In genomic region chr18:58525517-58525916, GRCh38 we compare ENCODE assay signal across 8 cellular contexts.
A peak's percentile ranks its signal among the peaks of the same experiment; 100 is the strongest.
DNase-seq lines count a peak whose midpoint lies in the region; ATAC-seq, FAIRE-seq and TF ChIP-seq lines count a peak whose summit lies in the region.

No MANE protein-coding gene starts in this region.

- H3K4me1 Mint-ChIP-seq in nephron = peaks cover 12% of the 10 kb centered on the region

- FAIRE-seq in RCC 7860 (lab: Jason Lieb, UNC) = peak; percentile 88

- no peaks in the 10 kb centered on the region for H3K36me3 ChIP-seq in PC-3 (ENCODE audit: low read depth, low read length)
- H3K36me3 ChIP-seq in tibial nerve = no peaks in the 10 kb centered on the region
- H3K36me3 ChIP-seq in H7 (replicated peaks; ENCODE audit: control insufficient read depth, insufficient read depth, low read length) = no peaks in the 10 kb centered on the region

- H2AFZ ChIP-seq in PC-3 (ENCODE audit: low read length) = no peak overlapping the region

- no peak for TF ChIP-seq POLR2A in tibial nerve (IDR thresholded peaks at IDR 0.05)

- no TSS peak for BruUV-seq in PC-3 (replicated peaks; lab: Mats Ljungman, UMichigan)

- peak; percentile 36 for ATAC-seq in GM21619 (IDR thresholded peaks at IDR 0.05; ENCODE audit: unreplicated experiment)
- no peak for ATAC-seq in PC-3

- H3K27ac Mint-ChIP-seq in nephron = peak overlapping the region; percentile 54 to 93 (median 64)

- TF ChIP-seq CTCF in nephron (IDR thresholded peaks at IDR 0.05; ENCODE audit: unreplicated experiment in 3 of 3) (no peak), PC-3 (conservative IDR thresholded peaks at IDR 0.05; ENCODE audit: low read depth, low read length) (no peak), tibial nerve (IDR thresholded peaks at IDR 0.05) (no peak)

- H3K9ac ChIP-seq in PC-3 (ENCODE audit: low read length) = no peak overlapping the region

- no peaks in the 10 kb centered on the region for H3F3A ChIP-seq in PC-3 (ENCODE audit: low read length, unreplicated experiment)

- H3K27me3 ChIP-seq in PC-3 (ENCODE audit: low read length) (no peaks in the 10 kb centered on the region), tibial nerve (no peaks in the 10 kb centered on the region), H7 (ENCODE audit: control insufficient read depth, insufficient read depth, low read length) (no peaks in the 10 kb centered on the region)

- H3K36me3 Mint-ChIP-seq in nephron (ENCODE audit: low read depth) = no peaks in the 10 kb centered on the region

- H3K27ac ChIP-seq in PC-3 (ENCODE audit: low read length) = no peak overlapping the region
- no peak overlapping the region for H3K27ac ChIP-seq in tibial nerve

- H3K9me3 ChIP-seq in PC-3 (ENCODE audit: low read length) (no peaks in the 10 kb centered on the region), tibial nerve (peaks cover 0 to 3% (median 0%) of the 10 kb centered on the region in 4 donors)

- no peaks in the 10 kb centered on the region for H3K79me2 ChIP-seq in PC-3 (ENCODE audit: low read length)

- CTCF ChIA-PET in PC-3 (lab: Charles Lee) = no interaction called here

- no peak overlapping the region for H3K4me3 Mint-ChIP-seq in nephron

- peaks cover 6% of the 10 kb centered on the region for H3K27me3 Mint-ChIP-seq in nephron (ENCODE audit: low read depth)

- intact Hi-C loops in PC-3 (cut with micrococcal nuclease) = loop anchor here (5.0 kb wide), 1 partner anchor 147 kb away; the partner anchor contains the start of gene MALT1

- WGBS in tibial nerve, 2 donors = 88% methylated on average over 12 of the region's 12 CpGs

- H3K9me2 ChIP-seq in PC-3 (replicated peaks; ENCODE audit: low read length) = no peaks in the 10 kb centered on the region

- no peaks in the 10 kb centered on the region for H4K20me1 ChIP-seq in PC-3 (ENCODE audit: low read length)

- peaks cover 2% of the 10 kb centered on the region for H3K9me3 Mint-ChIP-seq in nephron

- no peak overlapping the region for H3K4me2 ChIP-seq in PC-3 (ENCODE audit: low read length)

- H3K4me1 ChIP-seq in PC-3 (ENCODE audit: insufficient read depth, low read length) (no peaks in the 10 kb centered on the region), tibial nerve (peaks cover 0 to 5% (median 0%) of the 10 kb centered on the region in 4 donors)

- TF ChIP-seq EP300 in tibial nerve (IDR thresholded peaks at IDR 0.05) = no peak

- POLR2A ChIA-PET in PC-3 (lab: Charles Lee; ENCODE audit: unreplicated experiment) = no interaction called here

- H3K4me3 ChIP-seq in PC-3 (ENCODE audit: low read length) = no peak overlapping the region
- H3K4me3 ChIP-seq in tibial nerve = no peak overlapping the region
- H3K4me3 ChIP-seq in H7 (ENCODE audit: insufficient read depth, low read depth, low read length) = no peak overlapping the region

- DNase-seq in GM04504 (ENCODE audit: low read depth) (peak; percentile 35), RCC 7860 (ENCODE audit: low spot score) (peak; percentile 78), PC-3 (no peak), iPS-NIHi11 (ENCODE audit: low spot score) (no peak), tibial nerve (ENCODE audit: low spot score in 2 of 2) (no peak), H7 (no peak)

Comparison
In these comparisons a context has a peak if more than half of its experiments do, and no peak if none do; other contexts are left out.
1. DNase-seq: peak in GM04504 (single experiment) and RCC 7860 (single experiment); none in PC-3 (single experiment), iPS-NIHi11 (single experiment), tibial nerve (0 of 2) and H7 (single experiment).